ENCODE assay signal across 18 cellular contexts in the genomic region with DNA sequence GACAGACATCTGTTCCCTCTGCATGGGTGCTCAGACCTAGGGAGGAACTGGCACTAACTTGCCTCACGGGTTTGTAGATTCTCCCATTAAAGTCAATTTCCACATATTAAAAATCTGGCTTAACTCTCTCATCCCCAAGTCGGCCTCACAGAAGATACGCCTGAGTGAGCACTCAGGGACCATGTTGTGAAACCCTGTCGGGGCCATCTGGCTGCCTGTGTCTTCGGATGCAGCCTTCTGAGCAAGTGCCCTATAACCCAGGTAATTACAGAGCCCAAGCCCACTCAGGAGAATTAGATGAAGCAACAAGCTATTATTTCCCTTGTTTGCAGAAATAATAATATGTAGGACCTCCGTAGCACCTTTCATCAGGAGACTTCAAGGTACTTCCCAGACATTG.
DNase-seq lines count a peak whose midpoint lies in the region; ATAC-seq and TF ChIP-seq lines count a peak whose summit lies in the region.
"Had no signal": no experiment of that assay in that cellular context is flagged by ENCODE, and none has a peak within 500 bp of the region (broad histone marks: within the 10 kb centered on the region; RNA-seq: fewer than 3 reads in every experiment).

No MANE protein-coding gene starts in this region.

- H3K4ac ChIP-seq in mesenchymal stem cell (ENCODE audit: low read depth in 1 of 2, low read length in 2 of 2): no peak overlapping the region

- H3K4me1 ChIP-seq in mesenchymal stem cell (ENCODE audit: control insufficient read depth, insufficient read depth, low read depth, low read length): peaks cover 3% of the 10 kb centered on the region
- H3K4me1 ChIP-seq in subcutaneous abdominal adipose tissue (ENCODE audit: control insufficient read depth in 5 of 5, insufficient read depth in 5 of 5, low read length in 5 of 5): peaks cover 0 to 35% (median 25%) of the 10 kb centered on the region in 5 donors
- H3K4me1 ChIP-seq: SJSA1 had no signal

- no peak overlapping the region for H3K23ac ChIP-seq in mesenchymal stem cell (ENCODE audit: low read length in 2 of 2)

- no peak overlapping the region for H4K91ac ChIP-seq in mesenchymal stem cell (ENCODE audit: low read length)

- H3K4me2 ChIP-seq in mesenchymal stem cell (ENCODE audit: low read length, poor library complexity, severe bottlenecking): no peak overlapping the region

- no peak overlapping the region for H2BK12ac ChIP-seq in mesenchymal stem cell (ENCODE audit: low read length in 2 of 2)

- no peak overlapping the region for H3K14ac ChIP-seq in mesenchymal stem cell (ENCODE audit: low read length in 2 of 2)

- H3K79me1 ChIP-seq in mesenchymal stem cell (replicated peaks; ENCODE audit: low read length, poor library complexity, severe bottlenecking): no peaks in the 10 kb centered on the region

- H3K27me3 ChIP-seq in mesenchymal stem cell (ENCODE audit: control insufficient read depth in 1 of 2, insufficient read depth in 1 of 2, low read length in 2 of 2) (peaks cover 18 to 33% of the 10 kb centered on the region in 2 experiments), subcutaneous abdominal adipose tissue (ENCODE audit: control insufficient read depth in 5 of 5, insufficient read depth in 4 of 5, low read length in 5 of 5) (no peaks in the 10 kb centered on the region)
- H3K27me3 ChIP-seq: MG63, SJSA1 had no signal

- H3K36me3 ChIP-seq in mesenchymal stem cell (ENCODE audit: control insufficient read depth in 1 of 2, insufficient read depth in 2 of 2, low read depth in 1 of 2, low read length in 2 of 2) (no peaks in the 10 kb centered on the region), subcutaneous abdominal adipose tissue (ENCODE audit: control insufficient read depth in 5 of 5, insufficient read depth in 5 of 5, low read length in 5 of 5) (no peaks in the 10 kb centered on the region)
- H3K36me3 ChIP-seq: MG63, SJSA1 had no signal

- H3K4me3 ChIP-seq in mesenchymal stem cell (ENCODE audit: insufficient read depth in 1 of 2, low read depth in 1 of 2, low read length in 2 of 2) (no peak overlapping the region), subcutaneous abdominal adipose tissue (ENCODE audit: low read depth in 1 of 5, low read length in 5 of 5) (no peak overlapping the region)
- H3K4me3 ChIP-seq: MG63, SJSA1 had no signal

- H2BK15ac ChIP-seq in mesenchymal stem cell (ENCODE audit: low read depth, poor library complexity, severe bottlenecking): no peak overlapping the region

- peak; percentile 34 for DNase-seq in NCI-H2171 (lab: John Stamatoyannopoulos, UW)
- peak; percentile 27 for DNase-seq in NCI-H82 treated with DMSO at 0.1 percent for 48 hours (lab: John Stamatoyannopoulos, UW; ENCODE audit: unreplicated experiment)
- DNase-seq in mesenchymal stem cell: no peak
- DNase-seq in SHP77 (lab: John Stamatoyannopoulos, UW): no peak
- DNase-seq: ACHN, AML-193, GDM1, H9, Kasumi-1, MG63, NCI-H1092, NCI-H146, NCI-H2081, SW 1271 had no signal

- H2AK5ac ChIP-seq in mesenchymal stem cell (ENCODE audit: low read length, severe bottlenecking): no peak overlapping the region

- no peak overlapping the region for H2BK5ac ChIP-seq in mesenchymal stem cell (ENCODE audit: low read depth, low read length, poor library complexity, severe bottlenecking)

- H4K8ac ChIP-seq in mesenchymal stem cell (ENCODE audit: low read length): no peak overlapping the region

- H3K27ac ChIP-seq in mesenchymal stem cell (ENCODE audit: low read length, poor library complexity, severe bottlenecking) (no peak overlapping the region), subcutaneous abdominal adipose tissue (ENCODE audit: low read depth, low read length) (peak overlapping the region; percentile 55)
- H3K27ac ChIP-seq: SJSA1 had no signal

- 86% methylated on average over 5 of the region's 6 CpGs for WGBS in mesenchymal stem cell

- H2AFZ ChIP-seq in mesenchymal stem cell (ENCODE audit: low read depth, low read length): no peak overlapping the region

- H2BK120ac ChIP-seq in mesenchymal stem cell (ENCODE audit: low read depth, low read length): peak overlapping the region; percentile 29

- H3K9me3 ChIP-seq in mesenchymal stem cell (ENCODE audit: control insufficient read depth, low read length): no peaks in the 10 kb centered on the region
- H3K9me3 ChIP-seq in subcutaneous abdominal adipose tissue (ENCODE audit: control insufficient read depth in 5 of 5, low read length in 5 of 5): no peaks in the 10 kb centered on the region
- H3K9me3 ChIP-seq: MG63, SJSA1 had no signal

- ATAC-seq in SK-N-SH treated with all-trans-retinoic acid at 6 μM for 48 hours (no peak), HG03196 (IDR thresholded peaks at IDR 0.05; ENCODE audit: unreplicated experiment) (no peak)

- no peak overlapping the region for H3K18ac ChIP-seq in mesenchymal stem cell (ENCODE audit: low read depth in 1 of 2, low read length in 2 of 2)

- H3K9ac ChIP-seq in mesenchymal stem cell (ENCODE audit: low read length): no peak overlapping the region
- H3K9ac ChIP-seq in subcutaneous abdominal adipose tissue (ENCODE audit: low read length in 5 of 5): peak overlapping the region in 1 of 5 donors; percentile 2

TF ChIP-seq in SK-N-SH treated with all-trans-retinoic acid at 6 μM for 48 hours, 23 proteins besides CTCF, POLR2A, EP300 and RAD21:
- TF ChIP-seq ZFP30 (CRISPR knock-in tag; IDR thresholded peaks at IDR 0.05): no peak
- TF ChIP-seq ZNF70 (CRISPR knock-in tag; IDR thresholded peaks at IDR 0.05): no peak
- no peak for TF ChIP-seq ARNTL (CRISPR knock-in tag; IDR thresholded peaks at IDR 0.05; ENCODE audit: borderline replicate concordance, low read depth)
- TF ChIP-seq, protein P1, sequence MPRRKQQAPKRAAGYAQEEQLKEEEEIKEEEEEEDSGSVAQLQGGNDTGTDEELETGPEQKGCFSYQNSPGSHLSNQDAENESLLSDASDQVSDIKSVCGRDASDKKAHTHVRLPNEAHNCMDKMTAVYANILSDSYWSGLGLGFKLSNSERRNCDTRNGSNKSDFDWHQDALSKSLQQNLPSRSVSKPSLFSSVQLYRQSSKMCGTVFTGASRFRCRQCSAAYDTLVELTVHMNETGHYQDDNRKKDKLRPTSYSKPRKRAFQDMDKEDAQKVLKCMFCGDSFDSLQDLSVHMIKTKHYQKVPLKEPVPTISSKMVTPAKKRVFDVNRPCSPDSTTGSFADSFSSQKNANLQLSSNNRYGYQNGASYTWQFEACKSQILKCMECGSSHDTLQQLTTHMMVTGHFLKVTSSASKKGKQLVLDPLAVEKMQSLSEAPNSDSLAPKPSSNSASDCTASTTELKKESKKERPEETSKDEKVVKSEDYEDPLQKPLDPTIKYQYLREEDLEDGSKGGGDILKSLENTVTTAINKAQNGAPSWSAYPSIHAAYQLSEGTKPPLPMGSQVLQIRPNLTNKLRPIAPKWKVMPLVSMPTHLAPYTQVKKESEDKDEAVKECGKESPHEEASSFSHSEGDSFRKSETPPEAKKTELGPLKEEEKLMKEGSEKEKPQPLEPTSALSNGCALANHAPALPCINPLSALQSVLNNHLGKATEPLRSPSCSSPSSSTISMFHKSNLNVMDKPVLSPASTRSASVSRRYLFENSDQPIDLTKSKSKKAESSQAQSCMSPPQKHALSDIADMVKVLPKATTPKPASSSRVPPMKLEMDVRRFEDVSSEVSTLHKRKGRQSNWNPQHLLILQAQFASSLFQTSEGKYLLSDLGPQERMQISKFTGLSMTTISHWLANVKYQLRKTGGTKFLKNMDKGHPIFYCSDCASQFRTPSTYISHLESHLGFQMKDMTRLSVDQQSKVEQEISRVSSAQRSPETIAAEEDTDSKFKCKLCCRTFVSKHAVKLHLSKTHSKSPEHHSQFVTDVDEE (CRISPR knock-in tag; IDR thresholded peaks at IDR 0.05): no peak
- TF ChIP-seq CSRNP3 (CRISPR knock-in tag; IDR thresholded peaks at IDR 0.05): no peak
- TF ChIP-seq SNAI2 (CRISPR knock-in tag; IDR thresholded peaks at IDR 0.05): no peak
- no peak for TF ChIP-seq ZFP3 (CRISPR knock-in tag; IDR thresholded peaks at IDR 0.05)
- no peak for TF ChIP-seq ISL1 (CRISPR knock-in tag; IDR thresholded peaks at IDR 0.05)
- TF ChIP-seq, protein P2, sequence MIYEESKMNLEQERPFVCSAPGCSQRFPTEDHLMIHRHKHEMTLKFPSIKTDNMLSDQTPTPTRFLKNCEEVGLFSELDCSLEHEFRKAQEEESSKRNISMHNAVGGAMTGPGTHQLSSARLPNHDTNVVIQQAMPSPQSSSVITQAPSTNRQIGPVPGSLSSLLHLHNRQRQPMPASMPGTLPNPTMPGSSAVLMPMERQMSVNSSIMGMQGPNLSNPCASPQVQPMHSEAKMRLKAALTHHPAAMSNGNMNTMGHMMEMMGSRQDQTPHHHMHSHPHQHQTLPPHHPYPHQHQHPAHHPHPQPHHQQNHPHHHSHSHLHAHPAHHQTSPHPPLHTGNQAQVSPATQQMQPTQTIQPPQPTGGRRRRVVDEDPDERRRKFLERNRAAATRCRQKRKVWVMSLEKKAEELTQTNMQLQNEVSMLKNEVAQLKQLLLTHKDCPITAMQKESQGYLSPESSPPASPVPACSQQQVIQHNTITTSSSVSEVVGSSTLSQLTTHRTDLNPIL (CRISPR knock-in tag; IDR thresholded peaks at IDR 0.05; ENCODE audit: low read depth): no peak
- no peak for TF ChIP-seq ZNF565 (CRISPR knock-in tag; conservative IDR thresholded peaks at IDR 0.05; ENCODE audit: low read depth)
TF ChIP-seq in SK-N-SH treated with all-trans-retinoic acid at 6 μM for 48 hours: peak in this region for 0.

Comparison
In these comparisons a context has a peak if more than half of its experiments do, and no peak if none do; other contexts are left out.
1. DNase-seq: peak in NCI-H2171 (single experiment) and NCI-H82 treated with DMSO at 0.1 percent for 48 hours (single experiment); none in mesenchymal stem cell (single experiment) and SHP77 (0 of 2).